In the genomic region with DNA sequence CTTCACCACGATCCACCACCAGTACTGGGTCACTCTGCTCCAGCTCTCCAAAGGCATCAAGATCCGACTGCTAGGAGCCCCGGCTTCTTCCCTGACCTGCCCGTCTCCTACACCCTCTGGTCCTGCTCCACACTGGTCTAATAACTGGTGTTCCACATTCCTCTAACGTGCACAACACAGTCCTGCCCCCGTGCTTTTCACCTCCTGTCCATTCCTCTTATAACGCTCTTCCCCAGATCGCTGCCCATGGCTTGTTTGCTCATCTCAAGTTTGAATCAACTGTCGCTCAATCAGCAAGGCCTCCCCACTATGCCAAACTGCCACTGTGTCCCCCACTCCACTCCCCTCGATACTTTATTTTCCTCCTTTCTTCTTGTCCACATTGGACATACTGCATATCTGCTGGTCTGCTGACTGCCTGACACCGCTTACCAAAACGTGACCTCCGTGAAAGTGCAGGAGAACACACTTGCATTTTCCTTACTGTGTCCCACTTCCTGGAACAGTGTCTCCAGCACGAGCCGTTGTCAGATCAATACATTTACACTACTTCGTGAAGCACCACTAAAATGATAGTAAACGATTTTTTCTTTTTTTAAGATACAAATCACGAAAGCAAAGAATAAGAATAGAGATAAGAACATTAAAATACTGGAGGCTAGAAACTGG, we compare ENCODE assay signal across 11 cellular contexts. TPM values are rescaled to one million over a fixed set of nuclear protein-coding genes. Genes with fewer than 3 reads are reported as not detected.
A peak's percentile ranks its signal among the peaks of the same experiment; 100 is the strongest.
DNase-seq lines count a peak whose midpoint lies in the region; ATAC-seq and TF ChIP-seq lines count a peak whose summit lies in the region.
"Had no signal": no experiment of that assay in that cellular context is flagged by ENCODE, and none has a peak within 500 bp of the region (broad histone marks: within the 10 kb centered on the region; RNA-seq: fewer than 3 reads in every experiment).

No MANE protein-coding gene starts in this region.

- H3K4me1 ChIP-seq in smooth muscle cell (ENCODE audit: low read depth), result peaks cover 5% of the 10 kb centered on the region
- H3K4me1 ChIP-seq: SJCRH30 had no signal

- no peak overlapping the region for H2AFZ ChIP-seq in smooth muscle cell (ENCODE audit: low read depth)

- no peak overlapping the region for H3K9ac ChIP-seq in smooth muscle cell (ENCODE audit: low read depth)

- DNase-seq in activated CD4-positive, alpha-beta T cell treated with anti-CD3 and anti-CD28 coated beads, Interleukin-2, amount 10 ng/mL, durations not matched to agents 24 days and 14 days, result no peak
- DNase-seq in activated CD4-positive, alpha-beta T cell treated with anti-CD3 and anti-CD28 coated beads for 1 hour, result no peak
- DNase-seq in WTC11 (ENCODE audit: low spot score), result no peak
- DNase-seq in immature natural killer cell, result no peak
- DNase-seq in smooth muscle cell (lab: John Stamatoyannopoulos, UW; ENCODE audit: unreplicated experiment), result no peak
- DNase-seq in iPS-NIHi11 (ENCODE audit: low spot score), result no peak
- DNase-seq in GOT3 (lab: John Stamatoyannopoulos, UW), result no peak
- DNase-seq: NCI-H2029, SJCRH30, tibial artery had no signal

- H3K36me3 ChIP-seq in smooth muscle cell (ENCODE audit: low read depth), result no peaks in the 10 kb centered on the region
- H3K36me3 ChIP-seq: tibial artery had no signal

- CTCF ChIA-PET in WTC11 (lab: Charles Lee), result no interaction called here

- H3K27ac ChIP-seq in smooth muscle cell (ENCODE audit: low read depth), result peak overlapping the region; percentile 99
- H3K27ac ChIP-seq: SJCRH30, tibial artery had no signal

- H3K9me3 Mint-ChIP-seq in activated CD4-positive, alpha-beta T cell treated with anti-CD3 and anti-CD28 coated beads, Interleukin-2, amount 10 ng/mL, durations not matched to agents 24 days and 14 days, result no peaks in the 10 kb centered on the region
- H3K9me3 Mint-ChIP-seq in WTC11 (no peaks in the 10 kb centered on the region), immature natural killer cell (no peaks in the 10 kb centered on the region)

- H3K79me2 ChIP-seq in smooth muscle cell (ENCODE audit: low read depth), result peaks cover 100% of the 10 kb centered on the region

- H3K36me3 Mint-ChIP-seq in activated CD4-positive, alpha-beta T cell treated with anti-CD3 and anti-CD28 coated beads, Interleukin-2, amount 10 ng/mL, durations not matched to agents 24 days and 14 days (ENCODE audit: low read depth), result peaks cover 12% of the 10 kb centered on the region
- H3K36me3 Mint-ChIP-seq in WTC11, result no peaks in the 10 kb centered on the region
- H3K36me3 Mint-ChIP-seq in immature natural killer cell, result no peaks in the 10 kb centered on the region

- no peak overlapping the region for H3K4me3 ChIP-seq in smooth muscle cell
- H3K4me3 ChIP-seq: SJCRH30, tibial artery had no signal

- H3K27me3 ChIP-seq in smooth muscle cell (ENCODE audit: low read depth), result no peaks in the 10 kb centered on the region
- H3K27me3 ChIP-seq: SJCRH30, tibial artery had no signal

- H3K27me3 Mint-ChIP-seq in activated CD4-positive, alpha-beta T cell treated with anti-CD3 and anti-CD28 coated beads, Interleukin-2, amount 10 ng/mL, durations not matched to agents 24 days and 14 days, result no peaks in the 10 kb centered on the region
- H3K27me3 Mint-ChIP-seq in WTC11 (ENCODE audit: low read depth) (no peaks in the 10 kb centered on the region), immature natural killer cell (ENCODE audit: low read depth in 3 of 3) (peaks cover 2 to 6% (median 5%) of the 10 kb centered on the region in 3 donors)

- H4K20me1 ChIP-seq in smooth muscle cell (ENCODE audit: low read depth), result peaks cover 80% of the 10 kb centered on the region

- H3F3A ChIP-seq in smooth muscle cell (ENCODE audit: low read depth), result peaks cover 14% of the 10 kb centered on the region

- POLR2A ChIA-PET in WTC11 (lab: Charles Lee), result no interaction called here

- WGBS in smooth muscle cell (ENCODE audit: low lambda C conversion rate), result 94% methylated on average over 18 of the region's 18 CpGs

- peak overlapping the region; percentile 25 for H3K4me3 Mint-ChIP-seq in activated CD4-positive, alpha-beta T cell treated with anti-CD3 and anti-CD28 coated beads, Interleukin-2, amount 10 ng/mL, durations not matched to agents 24 days and 14 days
- no peak overlapping the region for H3K4me3 Mint-ChIP-seq in WTC11
- H3K4me3 Mint-ChIP-seq in immature natural killer cell, result peak overlapping the region in 2 of 5 donors; percentile 3 to 57

- peaks cover 50% of the 10 kb centered on the region for H3K4me1 Mint-ChIP-seq in activated CD4-positive, alpha-beta T cell treated with anti-CD3 and anti-CD28 coated beads, Interleukin-2, amount 10 ng/mL, durations not matched to agents 24 days and 14 days
- H3K4me1 Mint-ChIP-seq in WTC11, result peaks cover 57% of the 10 kb centered on the region
- peaks cover 68 to 74% of the 10 kb centered on the region in 2 donors for H3K4me1 Mint-ChIP-seq in immature natural killer cell

- H3K27ac Mint-ChIP-seq in activated CD4-positive, alpha-beta T cell treated with anti-CD3 and anti-CD28 coated beads, Interleukin-2, amount 10 ng/mL, durations not matched to agents 24 days and 14 days, result no peak overlapping the region
- peak overlapping the region; percentile 41 for H3K27ac Mint-ChIP-seq in WTC11
- peak overlapping the region; percentile 70 to 94 (median 88) for H3K27ac Mint-ChIP-seq in immature natural killer cell

- intact Hi-C loops in activated CD4-positive, alpha-beta T cell treated with anti-CD3 and anti-CD28 coated beads, Interleukin-2, amount 10 ng/mL, durations not matched to agents 24 days and 14 days (cut with micrococcal nuclease), result no loop called here

- no peaks in the 10 kb centered on the region for H3K9me3 ChIP-seq in smooth muscle cell (replicated peaks; ENCODE audit: low read depth)
- H3K9me3 ChIP-seq: SJCRH30, tibial artery had no signal

- no peak for TF ChIP-seq CTCF in WTC11 (IDR thresholded peaks at IDR 0.05)
- TF ChIP-seq CTCF in smooth muscle cell (IDR thresholded peaks at IDR 0.05; ENCODE audit: borderline replicate concordance, insufficient read depth, poor library complexity, severe bottlenecking), result no peak

- no peak overlapping the region for H3K4me2 ChIP-seq in smooth muscle cell

- ATAC-seq in WTC11, result no peak
- ATAC-seq in GM19397 (IDR thresholded peaks at IDR 0.05; ENCODE audit: unreplicated experiment), result no peak

TF ChIP-seq in WTC11, 78 proteins besides CTCF, POLR2A, EP300 and RAD21:
- TF ChIP-seq GTF2I (CRISPR knock-in tag; conservative IDR thresholded peaks at IDR 0.05), result no peak

RNA-seq across cellular contexts. Expression of a gene that starts 6.5 kb away (rescaled TPM):
- total RNA-seq in activated CD4-positive, alpha-beta T cell treated with anti-CD3 and anti-CD28 coated beads, Interleukin-2, amount 10 ng/mL, durations not matched to agents 24 days and 14 days, result 266 and 270 TPM in 2 replicates
- 330 to 368 TPM (median 346 TPM) in 3 replicates for total RNA-seq in WTC11 (2021)
- 10 to 100 TPM; 20.4 to 71.7 (median 31.5) TPM for polyA plus RNA-seq in immature natural killer cell
- 504 and 559 TPM in 2 replicates for total RNA-seq in smooth muscle cell
- polyA plus RNA-seq in smooth muscle cell, result 545 and 601 TPM in 2 replicates

RNA-seq across cellular contexts. Expression of a gene that starts 6.8 kb away (rescaled TPM):
- 212 and 215 TPM in 2 replicates for total RNA-seq in activated CD4-positive, alpha-beta T cell treated with anti-CD3 and anti-CD28 coated beads, Interleukin-2, amount 10 ng/mL, durations not matched to agents 24 days and 14 days
- 347 to 354 TPM (median 353 TPM) in 3 replicates for total RNA-seq in WTC11 (2021)
- 100 to 1,000 TPM; 204 to 249 (median 207) TPM for polyA plus RNA-seq in immature natural killer cell
- 443 and 523 TPM in 2 replicates for total RNA-seq in smooth muscle cell
- 314 and 344 TPM in 2 replicates for polyA plus RNA-seq in smooth muscle cell

RNA-seq across cellular contexts. Expression of a gene that starts 47.1 kb away (rescaled TPM):
- total RNA-seq in activated CD4-positive, alpha-beta T cell treated with anti-CD3 and anti-CD28 coated beads, Interleukin-2, amount 10 ng/mL, durations not matched to agents 24 days and 14 days, result 36.5 and 43.1 TPM in 2 replicates
- total RNA-seq in WTC11 (2021) (28.2 to 37.8 TPM (median 33.6 TPM) in 3 replicates), smooth muscle cell (27.4 and 27.6 TPM in 2 replicates)
- polyA plus RNA-seq in immature natural killer cell (1 to 10 TPM; 5.3 to 8.3 (median 8.2) TPM), smooth muscle cell (15.9 and 18.4 TPM in 2 replicates)
